25 cellular contexts compared by ENCODE assay signal in genomic region chrX:150643958-150644357, GRCh38.
"Had no signal": no experiment of that assay in that cellular context is flagged by ENCODE, and none has a peak within 500 bp of the region (broad histone marks: within the 10 kb centered on the region; RNA-seq: fewer than 3 reads in every experiment).

No MANE protein-coding gene starts in this region.

- H3K9me3 ChIP-seq: colonic mucosa, esophagus squamous epithelium, gastroesophageal sphincter, heart left ventricle, left lung, lower lobe of right lung had no signal

- H3K4me1 Mint-ChIP-seq: endodermal cell; immature natural killer cell; naive thymus-derived CD4-positive, alpha-beta T cell had no signal

- H3K4me3 Mint-ChIP-seq: dendritic cell treated with granulocyte-macrophage colony-stimulating factor and Interleukin-4, amounts not matched to agents 40 ng/mL and 50 ng/mL, for 4 days; effector memory CD8-positive, alpha-beta T cell; endodermal cell; immature natural killer cell had no signal

- H3K27ac ChIP-seq: colonic mucosa, epithelial cell of prostate, esophagus squamous epithelium, gastroesophageal sphincter, heart left ventricle, hepatocyte, left lung, lower lobe of right lung had no signal

- FAIRE-seq: endometrium had no signal

- DNase-seq: colonic mucosa; cortex of kidney; effector CD8-positive, alpha-beta T cell; effector memory CD8-positive, alpha-beta T cell; endodermal cell; erythroblast; esophagus squamous epithelium; foreskin melanocyte; heart left ventricle; hypothalamus; immature natural killer cell; islet precursor cell; left cardiac atrium; left lung; left ventricle myocardium superior; lower lobe of right lung; mesendoderm; midbrain; naive thymus-derived CD4-positive, alpha-beta T cell had no signal

- H3K9me3 Mint-ChIP-seq: dendritic cell treated with granulocyte-macrophage colony-stimulating factor and Interleukin-4, amounts not matched to agents 40 ng/mL and 50 ng/mL, for 4 days; effector memory CD8-positive, alpha-beta T cell; immature natural killer cell; naive thymus-derived CD4-positive, alpha-beta T cell had no signal

- H3K27me3 Mint-ChIP-seq: dendritic cell treated with granulocyte-macrophage colony-stimulating factor and Interleukin-4, amounts not matched to agents 40 ng/mL and 50 ng/mL, for 4 days; effector memory CD8-positive, alpha-beta T cell; naive thymus-derived CD4-positive, alpha-beta T cell had no signal

- H3K27ac Mint-ChIP-seq: dendritic cell treated with granulocyte-macrophage colony-stimulating factor and Interleukin-4, amounts not matched to agents 40 ng/mL and 50 ng/mL, for 4 days; endodermal cell; immature natural killer cell; naive thymus-derived CD4-positive, alpha-beta T cell had no signal

- H3K27me3 ChIP-seq: colonic mucosa, esophagus squamous epithelium, gastroesophageal sphincter, heart left ventricle, hepatocyte, left lung had no signal

- H3K4me3 ChIP-seq: colonic mucosa, esophagus squamous epithelium, gastroesophageal sphincter, heart left ventricle, hepatocyte, left lung, lower lobe of right lung had no signal

- H3K4me1 ChIP-seq: colonic mucosa, gastroesophageal sphincter, heart left ventricle, left lung, lower lobe of right lung had no signal

- ATAC-seq: effector memory CD8-positive, alpha-beta T cell; esophagus mucosa; gastroesophageal sphincter; heart left ventricle; left cardiac atrium; left lung; left ventricle myocardium superior; lower lobe of right lung; naive thymus-derived CD4-positive, alpha-beta T cell had no signal
